Comparison of ENCODE assay signal across 1 cellular context in the genomic region with DNA sequence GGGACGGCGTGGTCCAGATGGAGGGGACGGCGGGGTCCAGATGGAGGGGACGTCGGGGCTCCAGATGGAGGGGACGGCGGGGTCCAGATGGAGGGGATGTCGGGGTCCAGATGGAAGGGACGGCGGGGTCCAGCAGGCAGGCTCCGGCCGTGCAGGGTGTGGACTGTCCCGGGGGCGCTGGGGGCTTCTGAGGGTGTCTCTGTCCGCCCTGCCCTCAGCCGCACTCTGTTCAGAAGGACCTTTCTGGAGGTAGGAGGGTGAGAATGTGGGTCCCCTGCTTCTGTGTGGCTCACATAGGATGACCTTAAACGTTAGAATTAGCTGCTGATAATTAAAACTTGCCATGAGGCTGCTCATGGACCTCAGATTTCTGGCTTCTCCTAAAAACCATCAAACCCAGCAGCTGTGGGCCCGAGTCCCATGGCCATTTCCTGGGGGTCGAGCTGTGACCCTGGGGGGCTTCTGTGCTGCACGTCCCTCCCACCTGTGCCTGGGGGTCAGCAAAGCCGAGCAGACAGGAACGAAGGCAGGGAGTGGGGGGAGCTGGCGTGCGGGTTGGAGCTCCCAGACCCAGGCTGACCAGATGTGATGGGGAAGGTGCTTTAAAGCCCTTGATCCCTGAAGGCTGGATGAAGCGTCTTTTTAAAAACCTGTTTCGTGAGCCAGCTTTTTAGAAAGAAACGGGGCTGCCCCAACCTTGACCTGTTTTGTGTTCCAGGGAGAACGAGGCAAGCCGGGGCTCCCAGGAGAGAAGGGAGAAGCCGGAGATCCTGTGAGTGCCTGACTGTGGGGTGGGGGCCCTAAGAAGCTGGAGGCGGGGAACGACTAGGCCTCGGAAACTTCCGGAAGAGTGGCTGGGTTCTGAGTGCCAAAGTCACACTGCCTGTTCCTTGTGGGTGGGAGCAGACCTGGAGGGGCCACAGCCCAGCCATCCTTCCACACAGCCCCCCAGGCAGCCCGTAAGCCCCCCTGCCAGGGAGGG.
TF ChIP-seq lines count a peak whose summit lies in the region.

No MANE protein-coding gene starts in this region.

TF ChIP-seq in IMR-90, 13 proteins besides CTCF, POLR2A, EP300 and RAD21 (continued from another document):
- TF ChIP-seq ELK1 (IDR thresholded peaks at IDR 0.05; ENCODE audit: borderline replicate concordance, low read depth, low read length) (no peak), FOS (IDR thresholded peaks at IDR 0.05; ENCODE audit: low read depth, low read length) (no peak), NFE2L2 (IDR thresholded peaks at IDR 0.05; ENCODE audit: low read depth, low read length) (no peak), MAZ (IDR thresholded peaks at IDR 0.05; ENCODE audit: borderline replicate concordance, low read depth, low read length) (no peak), SMC3 (IDR thresholded peaks at IDR 0.05; ENCODE audit: low read depth, low read length) (no peak), CHD1 (IDR thresholded peaks at IDR 0.05; ENCODE audit: low read depth, low read length) (no peak), RFX5 (IDR thresholded peaks at IDR 0.05; ENCODE audit: low read depth, low read length) (no peak), CEBPB (IDR thresholded peaks at IDR 0.05; ENCODE audit: low read depth, low read length) (no peak), MAFK (IDR thresholded peaks at IDR 0.05; ENCODE audit: low read depth, low read length) (no peak)
TF ChIP-seq in IMR-90: peak in this region for 0.
